14 cellular contexts compared by ENCODE assay signal in genomic region chr14:92153581-92153980, GRCh38.
"Had no signal": no experiment of that assay in that cellular context is flagged by ENCODE, and none has a peak within 500 bp of the region (broad histone marks: within the 10 kb centered on the region; RNA-seq: fewer than 3 reads in every experiment).

No MANE protein-coding gene starts in this region.

- H3K4me1 Mint-ChIP-seq: nephron progenitor cell had no signal

- H3K4me3 Mint-ChIP-seq: activated CD8-positive, alpha-beta memory T cell treated with anti-CD3 and anti-CD28 coated beads, Interleukin-2, amount 10 ng/mL, durations not matched to agents 7 days and 5 days; activated T-cell treated with anti-CD3 and anti-CD28 coated beads, Interleukin-2, amount 50 U/mL, for 4 hours; nephron progenitor cell; stimulated activated naive B cell treated with anti-CD40 and anti-IgM and Interleukin-4, amounts not matched to agents 10 μg/mL and 1 μg/mL and 100 μg/mL, for 72 hours; T-helper 2 cell treated with Interferon-gamma antibody and Interleukin-4, amounts not matched to agents 5 μg/mL and 100 μg/mL, for 36 hours had no signal

- H3K4me3 ChIP-seq: cardiac muscle cell, gastrocnemius medialis, sigmoid colon had no signal

- H3K27ac Mint-ChIP-seq: activated CD8-positive, alpha-beta memory T cell treated with anti-CD3 and anti-CD28 coated beads, Interleukin-2, amount 10 ng/mL, durations not matched to agents 7 days and 5 days; nephron progenitor cell; stimulated activated naive B cell treated with anti-CD40 and anti-IgM and Interleukin-4, amounts not matched to agents 10 μg/mL and 1 μg/mL and 100 μg/mL, for 72 hours; T-helper 2 cell treated with Interferon-gamma antibody and Interleukin-4, amounts not matched to agents 5 μg/mL and 100 μg/mL, for 36 hours had no signal

- H3K9me3 Mint-ChIP-seq: activated T-cell treated with anti-CD3 and anti-CD28 coated beads, Interleukin-2, amount 50 U/mL, for 4 hours; nephron progenitor cell; stimulated activated naive B cell treated with anti-CD40 and anti-IgM and Interleukin-4, amounts not matched to agents 10 μg/mL and 1 μg/mL and 100 μg/mL, for 72 hours; T-helper 2 cell treated with Interferon-gamma antibody and Interleukin-4, amounts not matched to agents 5 μg/mL and 100 μg/mL, for 36 hours had no signal

- H3K27me3 Mint-ChIP-seq: activated CD8-positive, alpha-beta memory T cell treated with anti-CD3 and anti-CD28 coated beads, Interleukin-2, amount 10 ng/mL, durations not matched to agents 7 days and 5 days; stimulated activated naive B cell treated with anti-CD40 and anti-IgM and Interleukin-4, amounts not matched to agents 10 μg/mL and 1 μg/mL and 100 μg/mL, for 72 hours had no signal

- ATAC-seq: activated CD4-positive, CD25-positive, alpha-beta regulatory T cell treated with anti-CD3 and anti-CD28 coated beads, Interleukin-2, amount 50 U/mL, for 24 hours; activated CD8-positive, alpha-beta memory T cell treated with anti-CD3 and anti-CD28 coated beads, Interleukin-2, amount 10 ng/mL, durations not matched to agents 7 days and 5 days; activated T-cell treated with anti-CD3 and anti-CD28 coated beads, Interleukin-2, amount 50 U/mL, for 4 hours; gastrocnemius medialis; left ventricle myocardium superior; stimulated activated naive B cell treated with anti-CD40 and anti-IgM and Interleukin-4, amounts not matched to agents 10 μg/mL and 1 μg/mL and 100 μg/mL, for 72 hours had no signal

- H3K9me3 ChIP-seq: gastrocnemius medialis, sigmoid colon had no signal

- DNase-seq: activated CD4-positive, alpha-beta T cell treated with anti-CD3 and anti-CD28 coated beads, Interleukin-2, amount 50 U/mL, for 4 hours; activated CD8-positive, alpha-beta memory T cell treated with anti-CD3 and anti-CD28 coated beads, Interleukin-2, amount 10 ng/mL, durations not matched to agents 7 days and 5 days; activated T-cell treated with anti-CD3 and anti-CD28 coated beads, Interleukin-2, amount 50 U/mL, for 4 hours; effector CD4-positive, alpha-beta T cell; gastrocnemius medialis; left ventricle myocardium superior; nephron progenitor cell; sigmoid colon; stimulated activated CD4-positive, alpha-beta T cell treated with anti-CD3 and anti-CD28 coated beads, Interleukin-2, amount 100 ng/mL, for 24 hours; stimulated activated naive B cell treated with anti-CD40 and anti-IgM and Interleukin-4, amounts not matched to agents 10 μg/mL and 1 μg/mL and 100 μg/mL, for 72 hours; substantia nigra had no signal

- H3K27ac ChIP-seq: cardiac muscle cell, gastrocnemius medialis, sigmoid colon had no signal

- H3K4me1 ChIP-seq: gastrocnemius medialis, sigmoid colon had no signal

- H3K27me3 ChIP-seq: cardiac muscle cell, gastrocnemius medialis, sigmoid colon had no signal
